14 cellular contexts compared by ENCODE assay signal in genomic region chr5:32754251-32754650, GRCh38. TPM values are rescaled to one million over a fixed set of nuclear protein-coding genes. Genes with fewer than 3 reads are reported as not detected.
"Had no signal": no experiment of that assay in that cellular context is flagged by ENCODE, and none has a peak within 500 bp of the region (broad histone marks: within the 10 kb centered on the region; RNA-seq: fewer than 3 reads in every experiment).

No MANE protein-coding gene starts in this region.

- H3K36me3 ChIP-seq: left lung, upper lobe of right lung had no signal

- H3K4me3 Mint-ChIP-seq: activated naive CD8-positive, alpha-beta T cell treated with anti-CD3 and anti-CD28 coated beads, Interleukin-2, amount 10 ng/mL, durations not matched to agents 7 days and 5 days; activated T-helper 1 cell treated with anti-CD3 and anti-CD28 coated beads, Interleukin-12 subunit alpha, Interleukin-12 subunit beta, Interleukin-2, Interleukin-4 antibody, amounts not matched to agents 30 ng/mL and 10 ng/mL and 1 ng/mL, durations not matched to agents 14 hours and 24 hours and 36 hours; memory B cell; natural killer cell; stimulated activated naive CD8-positive, alpha-beta T cell treated with anti-CD3 and anti-CD28 coated beads, Interleukin-15, amount 100 ng/mL, for 72 hours had no signal

- H3K4me1 ChIP-seq: esophagus squamous epithelium, left lung, upper lobe of right lung had no signal

- H3K4me1 Mint-ChIP-seq: activated naive CD8-positive, alpha-beta T cell treated with anti-CD3 and anti-CD28 coated beads, Interleukin-2, amount 10 ng/mL, durations not matched to agents 7 days and 5 days; memory B cell; natural killer cell; stimulated activated naive CD8-positive, alpha-beta T cell treated with anti-CD3 and anti-CD28 coated beads, Interleukin-15, amount 100 ng/mL, for 72 hours had no signal

- H3K4me3 ChIP-seq: esophagus squamous epithelium, left lung, upper lobe of right lung had no signal

- H3K27me3 Mint-ChIP-seq: activated naive CD8-positive, alpha-beta T cell treated with anti-CD3 and anti-CD28 coated beads, Interleukin-2, amount 10 ng/mL, durations not matched to agents 7 days and 5 days; memory B cell; stimulated activated naive CD8-positive, alpha-beta T cell treated with anti-CD3 and anti-CD28 coated beads, Interleukin-15, amount 100 ng/mL, for 72 hours had no signal

- H3K27me3 ChIP-seq: esophagus squamous epithelium, left lung, upper lobe of right lung had no signal

- H3K27ac ChIP-seq: esophagus squamous epithelium, left lung, upper lobe of right lung had no signal

- H3K27ac Mint-ChIP-seq: activated naive CD8-positive, alpha-beta T cell treated with anti-CD3 and anti-CD28 coated beads, Interleukin-2, amount 10 ng/mL, durations not matched to agents 7 days and 5 days; activated T-helper 1 cell treated with anti-CD3 and anti-CD28 coated beads, Interleukin-12 subunit alpha, Interleukin-12 subunit beta, Interleukin-2, Interleukin-4 antibody, amounts not matched to agents 30 ng/mL and 10 ng/mL and 1 ng/mL, durations not matched to agents 14 hours and 24 hours and 36 hours; memory B cell; natural killer cell; stimulated activated naive CD8-positive, alpha-beta T cell treated with anti-CD3 and anti-CD28 coated beads, Interleukin-15, amount 100 ng/mL, for 72 hours had no signal

- H3K36me3 Mint-ChIP-seq: activated naive CD8-positive, alpha-beta T cell treated with anti-CD3 and anti-CD28 coated beads, Interleukin-2, amount 10 ng/mL, durations not matched to agents 7 days and 5 days; memory B cell; natural killer cell had no signal

- H3K9me3 ChIP-seq: esophagus squamous epithelium, left lung, upper lobe of right lung had no signal

- H3K9me3 Mint-ChIP-seq: natural killer cell had no signal

- DNase-seq: activated CD4-positive, alpha-beta T cell treated with anti-CD3 and anti-CD28 coated beads, Interleukin-2, amount 50 U/mL, for 1 hour; activated CD8-positive, alpha-beta memory T cell treated with anti-CD3 and anti-CD28 coated beads for 24 hours; activated naive CD8-positive, alpha-beta T cell treated with anti-CD3 and anti-CD28 coated beads, Interleukin-2, amount 10 ng/mL, durations not matched to agents 7 days and 5 days; anterior cingulate cortex; effector CD8-positive, alpha-beta T cell; esophagus squamous epithelium; islet precursor cell; left lung; natural killer cell; nucleus accumbens; stimulated activated naive CD8-positive, alpha-beta T cell treated with anti-CD3 and anti-CD28 coated beads, Interleukin-15, amount 100 ng/mL, for 72 hours; upper lobe of right lung had no signal

RNA-seq across cellular contexts. Expression of gene NPR3, which starts 43.1 kb away (rescaled TPM):
- total RNA-seq: activated T-helper 1 cell treated with anti-CD3 and anti-CD28 coated beads, Interleukin-12 subunit alpha, Interleukin-12 subunit beta, Interleukin-2, Interleukin-4 antibody, amounts not matched to agents 30 ng/mL and 10 ng/mL and 1 ng/mL, durations not matched to agents 14 hours and 24 hours and 36 hours had no signal
